ENCODE assay signal across 21 cellular contexts in genomic region chr1:59556802-59557548, GRCh38.
DNase-seq lines count a peak whose midpoint lies in the region; ATAC-seq, FAIRE-seq and TF ChIP-seq lines count a peak whose summit lies in the region.
"Had no signal": no experiment of that assay in that cellular context is flagged by ENCODE, and none has a peak within 500 bp of the region (broad histone marks: within the 10 kb centered on the region; RNA-seq: fewer than 3 reads in every experiment).

No MANE protein-coding gene starts in this region.

- ATAC-seq in WTC11: no peak
- no peak for ATAC-seq in HG03439 (IDR thresholded peaks at IDR 0.05; ENCODE audit: unreplicated experiment)
- ATAC-seq: foreskin keratinocyte had no signal

- peaks cover 23% of the 10 kb centered on the region for H3K36me3 Mint-ChIP-seq in WTC11

- no peaks in the 10 kb centered on the region for H3K4me1 ChIP-seq in small intestine (ENCODE audit: control insufficient read depth in 2 of 2, insufficient read depth in 1 of 2, low read depth in 1 of 2, low read length in 1 of 2)
- H3K4me1 ChIP-seq: foreskin keratinocyte, HAP-1, testis had no signal

- no peak overlapping the region for H3K4me3 ChIP-seq in small intestine (ENCODE audit: low read depth in 1 of 2, low read length in 2 of 2)
- H3K4me3 ChIP-seq: HAP-1, SK-N-MC, testis had no signal

- DNase-seq in DMS53 (lab: John Stamatoyannopoulos, UW): peak; percentile 45
- no peak for DNase-seq in DMS53 treated with DMSO at 0.1 percent for 48 hours (lab: John Stamatoyannopoulos, UW; ENCODE audit: unreplicated experiment)
- no peak for DNase-seq in WTC11 (ENCODE audit: low spot score)
- peak; percentile 43 for DNase-seq in myocyte (ENCODE audit: low read depth)
- peak; percentile 52 for DNase-seq in small intestine
- DNase-seq in D341Med (ENCODE audit: low spot score): no peak
- DNase-seq in SW 1271 (lab: John Stamatoyannopoulos, UW): no peak
- DNase-seq: activated CD4-positive, alpha-beta T cell treated with anti-CD3 and anti-CD28 coated beads, Interleukin-2, amount 10 ng/mL, durations not matched to agents 24 days and 14 days; activated naive CD4-positive, alpha-beta T cell treated with anti-CD3 and anti-CD28 coated beads, Interleukin-2, amount 50 U/mL, for 16 hours; CD4-positive, alpha-beta memory T cell; foreskin keratinocyte; naive B cell; NCI-H2081 treated with DMSO at 0.1 percent for 48 hours; stimulated activated naive CD4-positive, alpha-beta T cell; testis had no signal

- POLR2A ChIA-PET in WTC11 (lab: Charles Lee): no interaction called here

- no peaks in the 10 kb centered on the region for H3K36me3 ChIP-seq in small intestine (ENCODE audit: control insufficient read depth in 2 of 2, insufficient read depth in 2 of 2, low read length in 2 of 2)
- H3K36me3 ChIP-seq: HAP-1 had no signal

- 0 out of 2 replicates have a peak, but pooled peaks cover 3% of the 10 kb centered on the region for H3K4me1 Mint-ChIP-seq in WTC11

- no peak overlapping the region for H3K4me3 Mint-ChIP-seq in WTC11
- H3K4me3 Mint-ChIP-seq: activated CD4-positive, alpha-beta T cell treated with anti-CD3 and anti-CD28 coated beads, Interleukin-2, amount 10 ng/mL, durations not matched to agents 24 days and 14 days; activated T-helper 1 cell treated with anti-CD3 and anti-CD28 coated beads, Interleukin-12 subunit alpha, Interleukin-12 subunit beta, Interleukin-2, Interleukin-4 antibody, amounts not matched to agents 30 ng/mL and 10 ng/mL and 1 ng/mL, durations not matched to agents 14 hours and 24 hours and 36 hours; CD4-positive, alpha-beta memory T cell; central memory CD8-positive, alpha-beta T cell; naive B cell had no signal

- H3K9me3 ChIP-seq in small intestine (ENCODE audit: control insufficient read depth, low read depth): no peaks in the 10 kb centered on the region
- H3K9me3 ChIP-seq: HAP-1, testis had no signal

- H3K27me3 ChIP-seq in small intestine (ENCODE audit: control insufficient read depth in 2 of 2, insufficient read depth in 2 of 2, low read length in 2 of 2): no peaks in the 10 kb centered on the region
- H3K27me3 ChIP-seq: foreskin keratinocyte, testis had no signal

- no peak overlapping the region for H3K27ac Mint-ChIP-seq in WTC11
- H3K27ac Mint-ChIP-seq: activated CD4-positive, alpha-beta T cell treated with anti-CD3 and anti-CD28 coated beads, Interleukin-2, amount 10 ng/mL, durations not matched to agents 24 days and 14 days; activated T-helper 1 cell treated with anti-CD3 and anti-CD28 coated beads, Interleukin-12 subunit alpha, Interleukin-12 subunit beta, Interleukin-2, Interleukin-4 antibody, amounts not matched to agents 30 ng/mL and 10 ng/mL and 1 ng/mL, durations not matched to agents 14 hours and 24 hours and 36 hours; CD4-positive, alpha-beta memory T cell had no signal

- 32 to 61% (median 42%) methylated on average over 8 of the region's 8 CpGs for WGBS in small intestine, 3 donors

- H3K9me3 Mint-ChIP-seq in WTC11: peaks cover 37% of the 10 kb centered on the region

- TF ChIP-seq CTCF in WTC11 (IDR thresholded peaks at IDR 0.05): no peak

- no peak overlapping the region for H3K27ac ChIP-seq in small intestine (ENCODE audit: low read depth in 1 of 2, low read length in 1 of 2)
- H3K27ac ChIP-seq: 22Rv1, foreskin keratinocyte, SK-N-MC, testis had no signal

- CTCF ChIA-PET in WTC11 (lab: Charles Lee): no interaction called here

- no peaks in the 10 kb centered on the region for H3K27me3 Mint-ChIP-seq in WTC11 (ENCODE audit: low read depth)
- H3K27me3 Mint-ChIP-seq: activated CD4-positive, alpha-beta T cell treated with anti-CD3 and anti-CD28 coated beads, Interleukin-2, amount 10 ng/mL, durations not matched to agents 24 days and 14 days; CD4-positive, alpha-beta memory T cell; central memory CD8-positive, alpha-beta T cell; naive B cell had no signal

- FAIRE-seq in small intestine (lab: Jason Lieb, UNC): no peak

TF ChIP-seq in WTC11, 78 proteins besides CTCF, POLR2A, EP300 and RAD21:
- TF ChIP-seq MXD4 (CRISPR knock-in tag; IDR thresholded peaks at IDR 0.05; ENCODE audit: borderline replicate concordance) (no peak), GABPB1 (CRISPR knock-in tag; IDR thresholded peaks at IDR 0.05) (peak; percentile 80)
TF ChIP-seq in WTC11: peak in this region for 1.

Comparison
In these comparisons a context has a peak if more than half of its experiments do, and no peak if none do; other contexts are left out.
1. DNase-seq: peak in DMS53 (single experiment), myocyte (single experiment) and small intestine (single experiment); none in DMS53 treated with DMSO at 0.1 percent for 48 hours (single experiment), WTC11 (single experiment), D341Med (single experiment) and SW 1271 (0 of 2).